In the genomic region with DNA sequence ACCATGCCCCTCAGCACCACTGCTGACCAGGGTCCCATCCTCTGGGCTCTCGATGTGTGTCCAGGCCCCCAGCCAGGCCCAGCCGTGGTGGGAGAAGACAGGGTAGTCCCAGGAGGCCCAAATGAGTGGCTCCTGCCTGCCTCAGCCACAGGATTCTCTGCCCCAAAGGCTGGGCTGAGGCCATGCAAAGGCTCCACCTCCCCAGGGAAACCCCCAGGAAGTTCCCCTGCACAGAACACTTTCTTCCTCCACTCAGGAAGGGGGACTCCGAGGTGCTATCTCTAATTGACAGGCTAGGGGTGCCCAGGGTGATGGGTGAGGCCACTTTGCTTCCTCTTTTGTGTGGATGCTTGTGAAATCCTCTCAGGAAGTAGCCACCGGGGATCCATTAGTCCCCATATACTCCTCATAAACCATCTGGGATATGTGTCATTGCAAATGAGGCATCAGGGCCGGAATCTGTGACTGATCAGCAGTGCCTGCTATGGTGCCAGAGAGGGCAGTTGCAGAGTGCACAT, we compare ENCODE assay signal across 8 cellular contexts. TPM values are rescaled to one million over a fixed set of nuclear protein-coding genes. Genes with fewer than 3 reads are reported as not detected.
DNase-seq lines count a peak whose midpoint lies in the region; ATAC-seq, FAIRE-seq and TF ChIP-seq lines count a peak whose summit lies in the region.

No MANE protein-coding gene starts in this region.

- intact Hi-C loops in vagina (cut with DNase I) = no loop called here

- TF ChIP-seq POLR2A in GM12891 (IDR thresholded peaks at IDR 0.05; ENCODE audit: low read depth, low read length) (no peak), vagina (IDR thresholded peaks at IDR 0.05) (no peak)

- H3K27me3 ChIP-seq in vagina = no peaks in the 10 kb centered on the region

- peaks cover 17% of the 10 kb centered on the region for H3K27me3 Mint-ChIP-seq in activated naive CD8-positive, alpha-beta T cell treated with anti-CD3 and anti-CD28 coated beads, Interleukin-2, amount 50 U/mL, for 24 hours

- FAIRE-seq in GM12891 (lab: Jason Lieb, UNC) = peak; percentile 60
- FAIRE-seq in D721Med (lab: Jason Lieb, UNC) = no peak

- no peak overlapping the region for H3K4me3 ChIP-seq in vagina

- H3K9me3 Mint-ChIP-seq in activated naive CD8-positive, alpha-beta T cell treated with anti-CD3 and anti-CD28 coated beads, Interleukin-2, amount 50 U/mL, for 24 hours = no peaks in the 10 kb centered on the region

- no peak overlapping the region for H3K4me3 Mint-ChIP-seq in activated naive CD8-positive, alpha-beta T cell treated with anti-CD3 and anti-CD28 coated beads, Interleukin-2, amount 50 U/mL, for 24 hours

- no peaks in the 10 kb centered on the region for H3K36me3 Mint-ChIP-seq in activated naive CD8-positive, alpha-beta T cell treated with anti-CD3 and anti-CD28 coated beads, Interleukin-2, amount 50 U/mL, for 24 hours (ENCODE audit: low read depth)

- H3K9me3 ChIP-seq in vagina = no peaks in the 10 kb centered on the region

- DNase-seq in GM12891 (ENCODE audit: insufficient read length, low spot score) = peak; percentile 65
- DNase-seq in activated naive CD8-positive, alpha-beta T cell treated with anti-CD3 and anti-CD28 coated beads, Interleukin-2, amount 50 U/mL, for 24 hours = peak; percentile 61
- no peak for DNase-seq in vagina (ENCODE audit: extremely low spot score in 2 of 2)
- no peak for DNase-seq in NCI-H1105 treated with DMSO at 0.1 percent for 48 hours (lab: John Stamatoyannopoulos, UW)
- DNase-seq in middle frontal gyrus (ENCODE audit: extremely low spot score, low spot score) = no peak
- no peak for DNase-seq in D721Med (ENCODE audit: insufficient read length, low spot score)

- H3K27ac Mint-ChIP-seq in activated naive CD8-positive, alpha-beta T cell treated with anti-CD3 and anti-CD28 coated beads, Interleukin-2, amount 50 U/mL, for 24 hours = peak overlapping the region; percentile 65

- TF ChIP-seq CTCF in vagina (IDR thresholded peaks at IDR 0.05) = no peak
- TF ChIP-seq CTCF in D721Med (IDR thresholded peaks at IDR 0.05; ENCODE audit: insufficient read depth, missing control alignments) = no peak

- no peak overlapping the region for H3K27ac ChIP-seq in vagina

- H3K36me3 ChIP-seq in vagina = no peaks in the 10 kb centered on the region

- peaks cover 7% of the 10 kb centered on the region for H3K4me1 ChIP-seq in vagina

- H3K4me1 Mint-ChIP-seq in activated naive CD8-positive, alpha-beta T cell treated with anti-CD3 and anti-CD28 coated beads, Interleukin-2, amount 50 U/mL, for 24 hours = peaks cover 18% of the 10 kb centered on the region

- ATAC-seq in GM19452 (IDR thresholded peaks at IDR 0.05; ENCODE audit: unreplicated experiment) (peak; percentile 65), HG03432 (IDR thresholded peaks at IDR 0.05; ENCODE audit: unreplicated experiment) (peak; percentile 74)
- peak; percentile 84 for ATAC-seq in activated naive CD8-positive, alpha-beta T cell treated with anti-CD3 and anti-CD28 coated beads, Interleukin-2, amount 50 U/mL, for 24 hours

TF ChIP-seq in GM12891, 5 proteins besides CTCF, POLR2A, EP300 and RAD21:
- 0 out of 2 replicates have a peak, but pooled peaks have one; percentile 42 for TF ChIP-seq POU2F2 (IDR thresholded peaks at IDR 0.05; ENCODE audit: low read depth, low read length)
- no peak for TF ChIP-seq TAF1 (IDR thresholded peaks at IDR 0.05; ENCODE audit: low read depth, low read length)

RNA-seq across cellular contexts. Expression of a gene that starts 23.1 kb away (rescaled TPM):
- 9.4 TPM for polyA plus RNA-seq in GM12891 (2012; ENCODE audit: low read depth, missing spikeins)
- 13.5 TPM for total RNA-seq in vagina

Comparison
In these comparisons a context has a peak if more than half of its experiments do, and no peak if none do; other contexts are left out.
1. DNase-seq: peak in GM12891 (single experiment) and activated naive CD8-positive, alpha-beta T cell treated with anti-CD3 and anti-CD28 coated beads, Interleukin-2, amount 50 U/mL, for 24 hours (single experiment); none in vagina (0 of 2), NCI-H1105 treated with DMSO at 0.1 percent for 48 hours (single experiment), middle frontal gyrus (single experiment) and D721Med (single experiment).
2. Peak in every context shown above with its lines, with median percentiles within 50 percentile points of each other: ATAC-seq.